Comparison of ENCODE assay signal across 8 cellular contexts in genomic region chr22:33302049-33302545, GRCh38.
DNase-seq lines count a peak whose midpoint lies in the region; ATAC-seq and TF ChIP-seq lines count a peak whose summit lies in the region.

No MANE protein-coding gene starts in this region.

- no peaks in the 10 kb centered on the region for H3K27me3 ChIP-seq in upper lobe of right lung

- peaks cover 3% of the 10 kb centered on the region for H3K4me1 Mint-ChIP-seq in osteocyte (ENCODE audit: unreplicated experiment)

- no peaks in the 10 kb centered on the region for H3K36me3 Mint-ChIP-seq in osteocyte (ENCODE audit: unreplicated experiment)

- H3K36me3 ChIP-seq in upper lobe of right lung, result no peaks in the 10 kb centered on the region

- no peak overlapping the region for H3K4me3 ChIP-seq in upper lobe of right lung

- no peak overlapping the region for H3K4me3 Mint-ChIP-seq in osteocyte (ENCODE audit: unreplicated experiment)

- H3K27ac ChIP-seq in upper lobe of right lung, result no peak overlapping the region

- TF ChIP-seq CTCF in osteocyte (IDR thresholded peaks at IDR 0.05), result peak; percentile 99
- peak; percentile 95 for TF ChIP-seq CTCF in upper lobe of right lung (IDR thresholded peaks at IDR 0.05)

- H3K27ac Mint-ChIP-seq in osteocyte (ENCODE audit: unreplicated experiment), result no peak overlapping the region

- no peaks in the 10 kb centered on the region for H3K9me3 Mint-ChIP-seq in osteocyte (ENCODE audit: unreplicated experiment)

- no peaks in the 10 kb centered on the region for H3K4me1 ChIP-seq in upper lobe of right lung

- no peaks in the 10 kb centered on the region for H3K27me3 Mint-ChIP-seq in osteocyte (ENCODE audit: unreplicated experiment)

- no peaks in the 10 kb centered on the region for H3K9me3 ChIP-seq in upper lobe of right lung

- peak; percentile 24 for DNase-seq in NCI-H2107 treated with DMSO at 0.1 percent for 48 hours (lab: John Stamatoyannopoulos, UW; ENCODE audit: unreplicated experiment)
- no peak for DNase-seq in NCI-H2107 (lab: John Stamatoyannopoulos, UW)
- DNase-seq in HT1080 (ENCODE audit: low read depth), result peak; percentile 52
- peak; percentile 79 for DNase-seq in OCI-M1 (lab: John Stamatoyannopoulos, UW)
- peak; percentile 31 for DNase-seq in activated gamma-delta T cell treated with anti-CD3 and anti-CD28 coated beads, Interleukin-2, amount 50 U/mL, for 16 hours (ENCODE audit: low read depth)
- peak; percentile 77 for DNase-seq in glomerular visceral epithelial cell (ENCODE audit: extremely low spot score)
- peak; percentile 92 for DNase-seq in osteocyte (ENCODE audit: extremely low spot score, unreplicated experiment)
- peak; percentile 84 for DNase-seq in upper lobe of right lung

- peak; percentile 91 for ATAC-seq in upper lobe of right lung

- intact Hi-C loops in upper lobe of right lung (cut with DNase I), result no loop called here
